ENCODE assay signal across 1 cellular context in the genomic region with DNA sequence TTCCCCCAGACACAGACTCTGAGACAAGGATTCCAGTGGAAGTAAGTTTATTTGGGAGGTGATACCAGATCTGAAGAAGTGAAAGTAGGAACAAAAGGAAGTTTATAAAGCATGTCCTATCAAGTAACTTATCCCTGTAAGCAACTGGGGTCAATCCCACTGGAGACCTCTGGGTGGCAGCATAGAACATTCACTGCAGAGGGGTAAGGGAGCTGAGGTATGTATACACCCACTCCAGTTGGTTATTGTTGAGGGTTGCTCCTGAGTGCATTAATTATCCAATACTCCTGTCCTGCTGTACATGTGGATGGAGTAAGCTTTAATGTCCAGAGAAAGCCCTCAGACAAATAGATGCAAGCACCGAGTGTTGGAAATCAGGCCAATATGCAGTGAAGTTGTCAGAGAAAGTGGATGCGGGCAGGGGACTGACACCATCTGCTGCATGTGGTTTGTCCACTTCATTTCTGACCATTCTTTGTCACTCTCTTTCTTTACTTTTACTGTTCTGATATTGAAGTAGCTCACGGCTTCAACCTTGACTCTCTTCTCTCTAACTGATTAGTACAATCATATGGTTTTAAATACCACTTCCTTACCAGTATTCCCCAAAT.
TF ChIP-seq lines count a peak whose summit lies in the region.

No MANE protein-coding gene starts in this region.

TF ChIP-seq in GM23338, 12 proteins besides CTCF, POLR2A, EP300 and RAD21 (continued from another document):
- TF ChIP-seq, protein P1, sequence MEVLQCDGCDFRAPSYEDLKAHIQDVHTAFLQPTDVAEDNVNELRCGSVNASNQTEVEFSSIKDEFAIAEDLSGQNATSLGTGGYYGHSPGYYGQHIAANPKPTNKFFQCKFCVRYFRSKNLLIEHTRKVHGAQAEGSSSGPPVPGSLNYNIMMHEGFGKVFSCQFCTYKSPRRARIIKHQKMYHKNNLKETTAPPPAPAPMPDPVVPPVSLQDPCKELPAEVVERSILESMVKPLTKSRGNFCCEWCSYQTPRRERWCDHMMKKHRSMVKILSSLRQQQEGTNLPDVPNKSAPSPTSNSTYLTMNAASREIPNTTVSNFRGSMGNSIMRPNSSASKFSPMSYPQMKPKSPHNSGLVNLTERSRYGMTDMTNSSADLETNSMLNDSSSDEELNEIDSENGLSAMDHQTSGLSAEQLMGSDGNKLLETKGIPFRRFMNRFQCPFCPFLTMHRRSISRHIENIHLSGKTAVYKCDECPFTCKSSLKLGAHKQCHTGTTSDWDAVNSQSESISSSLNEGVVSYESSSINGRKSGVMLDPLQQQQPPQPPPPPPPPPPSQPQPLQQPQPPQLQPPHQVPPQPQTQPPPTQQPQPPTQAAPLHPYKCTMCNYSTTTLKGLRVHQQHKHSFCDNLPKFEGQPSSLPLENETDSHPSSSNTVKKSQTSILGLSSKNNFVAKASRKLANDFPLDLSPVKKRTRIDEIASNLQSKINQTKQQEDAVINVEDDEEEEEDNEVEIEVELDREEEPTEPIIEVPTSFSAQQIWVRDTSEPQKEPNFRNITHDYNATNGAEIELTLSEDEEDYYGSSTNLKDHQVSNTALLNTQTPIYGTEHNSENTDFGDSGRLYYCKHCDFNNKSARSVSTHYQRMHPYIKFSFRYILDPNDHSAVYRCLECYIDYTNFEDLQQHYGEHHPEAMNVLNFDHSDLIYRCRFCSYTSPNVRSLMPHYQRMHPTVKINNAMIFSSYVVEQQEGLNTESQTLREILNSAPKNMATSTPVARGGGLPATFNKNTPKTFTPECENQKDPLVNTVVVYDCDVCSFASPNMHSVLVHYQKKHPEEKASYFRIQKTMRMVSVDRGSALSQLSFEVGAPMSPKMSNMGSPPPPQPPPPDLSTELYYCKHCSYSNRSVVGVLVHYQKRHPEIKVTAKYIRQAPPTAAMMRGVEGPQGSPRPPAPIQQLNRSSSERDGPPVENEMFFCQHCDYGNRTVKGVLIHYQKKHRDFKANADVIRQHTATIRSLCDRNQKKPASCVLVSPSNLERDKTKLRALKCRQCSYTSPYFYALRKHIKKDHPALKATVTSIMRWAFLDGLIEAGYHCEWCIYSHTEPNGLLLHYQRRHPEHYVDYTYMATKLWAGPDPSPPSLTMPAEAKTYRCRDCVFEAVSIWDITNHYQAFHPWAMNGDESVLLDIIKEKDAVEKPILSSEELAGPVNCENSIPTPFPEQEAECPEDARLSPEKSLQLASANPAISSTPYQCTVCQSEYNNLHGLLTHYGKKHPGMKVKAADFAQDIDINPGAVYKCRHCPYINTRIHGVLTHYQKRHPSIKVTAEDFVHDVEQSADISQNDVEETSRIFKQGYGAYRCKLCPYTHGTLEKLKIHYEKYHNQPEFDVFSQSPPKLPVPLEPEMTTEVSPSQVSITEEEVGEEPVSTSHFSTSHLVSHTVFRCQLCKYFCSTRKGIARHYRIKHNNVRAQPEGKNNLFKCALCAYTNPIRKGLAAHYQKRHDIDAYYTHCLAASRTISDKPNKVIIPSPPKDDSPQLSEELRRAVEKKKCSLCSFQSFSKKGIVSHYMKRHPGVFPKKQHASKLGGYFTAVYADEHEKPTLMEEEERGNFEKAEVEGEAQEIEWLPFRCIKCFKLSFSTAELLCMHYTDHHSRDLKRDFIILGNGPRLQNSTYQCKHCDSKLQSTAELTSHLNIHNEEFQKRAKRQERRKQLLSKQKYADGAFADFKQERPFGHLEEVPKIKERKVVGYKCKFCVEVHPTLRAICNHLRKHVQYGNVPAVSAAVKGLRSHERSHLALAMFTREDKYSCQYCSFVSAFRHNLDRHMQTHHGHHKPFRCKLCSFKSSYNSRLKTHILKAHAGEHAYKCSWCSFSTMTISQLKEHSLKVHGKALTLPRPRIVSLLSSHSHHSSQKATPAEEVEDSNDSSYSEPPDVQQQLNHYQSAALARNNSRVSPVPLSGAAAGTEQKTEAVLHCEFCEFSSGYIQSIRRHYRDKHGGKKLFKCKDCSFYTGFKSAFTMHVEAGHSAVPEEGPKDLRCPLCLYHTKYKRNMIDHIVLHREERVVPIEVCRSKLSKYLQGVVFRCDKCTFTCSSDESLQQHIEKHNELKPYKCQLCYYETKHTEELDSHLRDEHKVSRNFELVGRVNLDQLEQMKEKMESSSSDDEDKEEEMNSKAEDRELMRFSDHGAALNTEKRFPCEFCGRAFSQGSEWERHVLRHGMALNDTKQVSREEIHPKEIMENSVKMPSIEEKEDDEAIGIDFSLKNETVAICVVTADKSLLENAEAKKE (CRISPR knock-in tag; IDR thresholded peaks at IDR 0.05), result no peak
- TF ChIP-seq CREB1 (CRISPR knock-in tag; IDR thresholded peaks at IDR 0.05; ENCODE audit: low read depth) (no peak), EZH2 (IDR thresholded peaks at IDR 0.05; ENCODE audit: low read depth, unreplicated experiment) (no peak), JUNB (IDR thresholded peaks at IDR 0.05; ENCODE audit: unreplicated experiment) (no peak), ZNF114 (CRISPR knock-in tag; IDR thresholded peaks at IDR 0.05) (no peak), POLR2AphosphoS5 (IDR thresholded peaks at IDR 0.05; ENCODE audit: low read depth) (no peak), STAT1 (IDR thresholded peaks at IDR 0.05; ENCODE audit: unreplicated experiment) (no peak), EZH2phosphoT487 (IDR thresholded peaks at IDR 0.05; ENCODE audit: unreplicated experiment) (no peak)
- TF ChIP-seq, protein P2, sequence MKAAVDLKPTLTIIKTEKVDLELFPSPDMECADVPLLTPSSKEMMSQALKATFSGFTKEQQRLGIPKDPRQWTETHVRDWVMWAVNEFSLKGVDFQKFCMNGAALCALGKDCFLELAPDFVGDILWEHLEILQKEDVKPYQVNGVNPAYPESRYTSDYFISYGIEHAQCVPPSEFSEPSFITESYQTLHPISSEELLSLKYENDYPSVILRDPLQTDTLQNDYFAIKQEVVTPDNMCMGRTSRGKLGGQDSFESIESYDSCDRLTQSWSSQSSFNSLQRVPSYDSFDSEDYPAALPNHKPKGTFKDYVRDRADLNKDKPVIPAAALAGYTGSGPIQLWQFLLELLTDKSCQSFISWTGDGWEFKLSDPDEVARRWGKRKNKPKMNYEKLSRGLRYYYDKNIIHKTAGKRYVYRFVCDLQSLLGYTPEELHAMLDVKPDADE (IDR thresholded peaks at IDR 0.05), result no peak
- TF ChIP-seq, protein P3, sequence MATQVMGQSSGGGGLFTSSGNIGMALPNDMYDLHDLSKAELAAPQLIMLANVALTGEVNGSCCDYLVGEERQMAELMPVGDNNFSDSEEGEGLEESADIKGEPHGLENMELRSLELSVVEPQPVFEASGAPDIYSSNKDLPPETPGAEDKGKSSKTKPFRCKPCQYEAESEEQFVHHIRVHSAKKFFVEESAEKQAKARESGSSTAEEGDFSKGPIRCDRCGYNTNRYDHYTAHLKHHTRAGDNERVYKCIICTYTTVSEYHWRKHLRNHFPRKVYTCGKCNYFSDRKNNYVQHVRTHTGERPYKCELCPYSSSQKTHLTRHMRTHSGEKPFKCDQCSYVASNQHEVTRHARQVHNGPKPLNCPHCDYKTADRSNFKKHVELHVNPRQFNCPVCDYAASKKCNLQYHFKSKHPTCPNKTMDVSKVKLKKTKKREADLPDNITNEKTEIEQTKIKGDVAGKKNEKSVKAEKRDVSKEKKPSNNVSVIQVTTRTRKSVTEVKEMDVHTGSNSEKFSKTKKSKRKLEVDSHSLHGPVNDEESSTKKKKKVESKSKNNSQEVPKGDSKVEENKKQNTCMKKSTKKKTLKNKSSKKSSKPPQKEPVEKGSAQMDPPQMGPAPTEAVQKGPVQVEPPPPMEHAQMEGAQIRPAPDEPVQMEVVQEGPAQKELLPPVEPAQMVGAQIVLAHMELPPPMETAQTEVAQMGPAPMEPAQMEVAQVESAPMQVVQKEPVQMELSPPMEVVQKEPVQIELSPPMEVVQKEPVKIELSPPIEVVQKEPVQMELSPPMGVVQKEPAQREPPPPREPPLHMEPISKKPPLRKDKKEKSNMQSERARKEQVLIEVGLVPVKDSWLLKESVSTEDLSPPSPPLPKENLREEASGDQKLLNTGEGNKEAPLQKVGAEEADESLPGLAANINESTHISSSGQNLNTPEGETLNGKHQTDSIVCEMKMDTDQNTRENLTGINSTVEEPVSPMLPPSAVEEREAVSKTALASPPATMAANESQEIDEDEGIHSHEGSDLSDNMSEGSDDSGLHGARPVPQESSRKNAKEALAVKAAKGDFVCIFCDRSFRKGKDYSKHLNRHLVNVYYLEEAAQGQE (IDR thresholded peaks at IDR 0.05; ENCODE audit: unreplicated experiment), result no peak
